Comparison of ENCODE assay signal across 1 cellular context in the genomic region with DNA sequence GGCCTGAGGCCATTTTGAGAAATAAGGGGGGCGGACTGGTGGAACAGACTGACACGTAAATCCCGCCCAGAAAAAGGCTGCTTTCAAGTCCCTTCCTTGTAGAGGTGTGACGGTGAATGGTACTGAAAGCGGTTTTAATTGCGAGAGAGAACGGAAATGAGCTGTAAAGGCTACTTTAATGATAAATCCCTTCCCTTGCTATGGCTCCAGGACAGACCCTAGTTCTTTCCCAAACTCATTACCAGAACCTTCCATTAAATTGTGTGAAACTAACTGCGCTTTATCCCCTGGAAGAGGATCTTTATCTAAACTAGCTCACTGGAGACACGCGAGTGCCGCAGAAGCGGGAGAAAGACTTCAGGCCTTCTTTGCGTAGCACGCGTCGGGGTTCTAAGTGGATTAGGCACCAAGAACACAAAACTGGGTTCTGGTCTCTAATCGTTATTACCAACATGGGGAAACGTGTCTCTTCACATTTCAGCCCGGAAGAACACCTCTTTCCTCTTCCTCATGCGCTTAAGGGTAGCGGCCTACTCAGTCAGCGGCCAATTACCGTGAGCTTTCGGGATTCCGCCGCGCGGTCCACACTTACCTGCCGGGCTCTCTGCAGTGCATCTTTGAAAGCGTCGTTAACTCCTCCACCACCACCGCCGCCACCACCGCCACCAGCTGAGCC.
TF ChIP-seq lines count a peak whose summit lies in the region.

No MANE protein-coding gene starts in this region.

TF ChIP-seq in H1, 55 proteins besides CTCF, POLR2A, EP300 and RAD21:
- TF ChIP-seq HDAC2 (IDR thresholded peaks at IDR 0.05; ENCODE audit: borderline replicate concordance in 1 of 2, low read depth in 2 of 2, low read length in 2 of 2) (0 out of 4 replicates have a peak, but pooled peaks of 1 of the 2 experiments have one; percentile 22), TAF1 (IDR thresholded peaks at IDR 0.05; ENCODE audit: low read depth, low read length) (peak; percentile 67; the same call in 1 of the 2 replicates), YY1 (IDR thresholded peaks at IDR 0.05; ENCODE audit: low read depth, low read length) (peak; percentile 94), POLR2AphosphoS5 (IDR thresholded peaks at IDR 0.05; ENCODE audit: low read depth, low read length) (peak; percentile 82), CHD1 (IDR thresholded peaks at IDR 0.05; ENCODE audit: low read depth, low read length) (peak; percentile 63), TAF7 (optimal IDR thresholded peaks at IDR 0.05; ENCODE audit: borderline replicate concordance, low read depth, low read length) (peak; percentile 50), POU5F1 (IDR thresholded peaks at IDR 0.05; ENCODE audit: low read depth, low read length) (no peak), TBP (IDR thresholded peaks at IDR 0.05; ENCODE audit: low read depth, low read length) (peak; percentile 67; the same call in 1 of the 2 replicates), SAP30 (IDR thresholded peaks at IDR 0.05; ENCODE audit: insufficient read depth, insufficient replicate concordance, low read length) (peak; percentile 48), CREB1 (IDR thresholded peaks at IDR 0.05) (no peak)
TF ChIP-seq in H1: peak in this region for 8.
